Comparison of ENCODE assay signal across 8 cellular contexts in the genomic region with DNA sequence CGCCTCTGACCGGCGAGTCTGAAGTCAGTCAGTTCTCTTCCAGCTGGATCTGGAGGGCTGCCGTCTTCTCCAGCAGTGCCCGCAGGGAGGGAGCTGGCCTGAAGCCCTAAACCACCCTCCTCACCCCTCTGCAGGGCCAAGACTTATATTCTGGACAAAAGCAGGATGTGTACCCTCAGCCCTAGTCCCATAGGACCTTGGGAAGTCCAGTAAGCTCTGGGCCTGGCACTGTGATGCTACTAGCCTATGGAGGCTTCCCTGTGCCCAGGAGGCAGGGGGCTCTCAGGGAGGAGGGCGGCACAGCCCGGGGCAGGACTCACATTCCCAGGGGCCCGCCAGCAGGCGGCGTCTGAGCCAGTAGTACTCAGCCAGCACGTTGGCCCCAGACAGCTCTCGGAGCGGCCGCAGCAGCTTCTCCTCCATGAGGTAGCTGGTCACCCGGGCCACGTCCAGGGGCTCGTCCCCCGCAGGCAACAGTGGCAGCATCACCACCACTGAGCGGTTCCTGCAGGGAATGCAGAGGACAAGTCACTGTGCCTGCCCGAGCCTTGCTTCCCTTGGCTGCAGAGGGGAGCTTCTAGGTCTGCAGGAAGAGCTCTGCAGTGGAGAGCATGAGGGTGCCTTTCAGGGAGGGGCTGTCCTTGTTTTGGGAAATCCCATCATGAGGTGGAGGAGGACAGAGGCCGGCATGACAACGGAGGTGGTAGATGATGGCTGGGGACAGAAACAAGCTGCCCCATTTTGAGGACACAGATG. TPM values are rescaled to one million over a fixed set of nuclear protein-coding genes. Genes with fewer than 3 reads are reported as not detected.
A peak's percentile ranks its signal among the peaks of the same experiment; 100 is the strongest.
DNase-seq lines count a peak whose midpoint lies in the region; ATAC-seq and TF ChIP-seq lines count a peak whose summit lies in the region.

No MANE protein-coding gene starts in this region.

- no peak overlapping the region for H3K27ac ChIP-seq in CD4-positive, alpha-beta T cell (ENCODE audit: low read depth, low read length)

- POLR2A ChIA-PET in BJ (lab: Charles Lee): no interaction called here
- POLR2A ChIA-PET in CD4-positive, alpha-beta T cell (lab: Charles Lee): no interaction called here

- CTCF ChIA-PET in BJ (lab: Yijun Ruan, JAX): interaction anchor here (0.9 to 4.2 kb wide), 13 partner anchors 8 to 423 kb away, joined by 3 to 21 read pairs (median 6); partner anchors contain the start of gene SOCS1
- CTCF ChIA-PET in CD4-positive, alpha-beta T cell (lab: Charles Lee): no interaction called here

- no peaks in the 10 kb centered on the region for H3K9me3 Mint-ChIP-seq in dendritic cell treated with granulocyte-macrophage colony-stimulating factor and Interleukin-4, amounts not matched to agents 40 ng/mL and 50 ng/mL, for 4 days
- H3K9me3 Mint-ChIP-seq in mesothelial cell of epicardium: no peaks in the 10 kb centered on the region
- H3K9me3 Mint-ChIP-seq in CD4-positive, alpha-beta T cell: no peaks in the 10 kb centered on the region

- no peak for ATAC-seq in GM21526 (IDR thresholded peaks at IDR 0.05; ENCODE audit: low FRiP score, unreplicated experiment)
- no peak for ATAC-seq in CD4-positive, alpha-beta T cell (ENCODE audit: poor library complexity)
- no peak for ATAC-seq in GM21528 (IDR thresholded peaks at IDR 0.05; ENCODE audit: low FRiP score, unreplicated experiment)

- peaks cover 33% of the 10 kb centered on the region for H3K36me3 Mint-ChIP-seq in dendritic cell treated with granulocyte-macrophage colony-stimulating factor and Interleukin-4, amounts not matched to agents 40 ng/mL and 50 ng/mL, for 4 days (ENCODE audit: low read depth)
- H3K36me3 Mint-ChIP-seq in mesothelial cell of epicardium: peaks cover 4% of the 10 kb centered on the region
- H3K36me3 Mint-ChIP-seq in CD4-positive, alpha-beta T cell (ENCODE audit: low read depth): no peaks in the 10 kb centered on the region

- no peaks in the 10 kb centered on the region for H3K27me3 ChIP-seq in BJ (ENCODE audit: control insufficient read depth, insufficient read depth, low read length)
- H3K27me3 ChIP-seq in CD4-positive, alpha-beta T cell (ENCODE audit: control insufficient read depth, insufficient read depth, low read length): no peaks in the 10 kb centered on the region

- H3K36me3 ChIP-seq in BJ (ENCODE audit: control insufficient read depth, insufficient read depth, low read length): no peaks in the 10 kb centered on the region

- H3K9me3 ChIP-seq in CD4-positive, alpha-beta T cell (ENCODE audit: control insufficient read depth, low read length): no peaks in the 10 kb centered on the region

- peak; percentile 64 for TF ChIP-seq CTCF in BJ (IDR thresholded peaks at IDR 0.05; ENCODE audit: insufficient read depth, low read depth, low read length)
- peak; percentile 62 for TF ChIP-seq CTCF in mesothelial cell of epicardium (IDR thresholded peaks at IDR 0.05; ENCODE audit: unreplicated experiment)
- TF ChIP-seq CTCF in CD4-positive, alpha-beta T cell (IDR thresholded peaks at IDR 0.05): no peak

- intact Hi-C loops in dendritic cell treated with granulocyte-macrophage colony-stimulating factor and Interleukin-4, amounts not matched to agents 40 ng/mL and 50 ng/mL, for 4 days (cut with micrococcal nuclease): no loop called here
- intact Hi-C loops in CD4-positive, alpha-beta T cell (cut with DNase I, micrococcal nuclease): no loop called here

- no peak overlapping the region for H3K4me3 Mint-ChIP-seq in dendritic cell treated with granulocyte-macrophage colony-stimulating factor and Interleukin-4, amounts not matched to agents 40 ng/mL and 50 ng/mL, for 4 days
- H3K4me3 Mint-ChIP-seq in mesothelial cell of epicardium: no peak overlapping the region
- no peak overlapping the region for H3K4me3 Mint-ChIP-seq in CD4-positive, alpha-beta T cell

- no peak overlapping the region for H3K4me3 ChIP-seq in BJ (ENCODE audit: low read depth, low read length)

- peaks cover 76% of the 10 kb centered on the region for H3K27me3 Mint-ChIP-seq in dendritic cell treated with granulocyte-macrophage colony-stimulating factor and Interleukin-4, amounts not matched to agents 40 ng/mL and 50 ng/mL, for 4 days
- peaks cover 5% of the 10 kb centered on the region for H3K27me3 Mint-ChIP-seq in mesothelial cell of epicardium (ENCODE audit: low read depth)
- no peaks in the 10 kb centered on the region for H3K27me3 Mint-ChIP-seq in CD4-positive, alpha-beta T cell

- peak overlapping the region; percentile 6 for H3K27ac Mint-ChIP-seq in dendritic cell treated with granulocyte-macrophage colony-stimulating factor and Interleukin-4, amounts not matched to agents 40 ng/mL and 50 ng/mL, for 4 days
- no peak overlapping the region for H3K27ac Mint-ChIP-seq in mesothelial cell of epicardium
- no peak overlapping the region for H3K27ac Mint-ChIP-seq in CD4-positive, alpha-beta T cell

- peaks cover 23% of the 10 kb centered on the region for H3K4me1 Mint-ChIP-seq in dendritic cell treated with granulocyte-macrophage colony-stimulating factor and Interleukin-4, amounts not matched to agents 40 ng/mL and 50 ng/mL, for 4 days (ENCODE audit: low read depth)
- peaks cover 18% of the 10 kb centered on the region for H3K4me1 Mint-ChIP-seq in mesothelial cell of epicardium
- no peaks in the 10 kb centered on the region for H3K4me1 Mint-ChIP-seq in CD4-positive, alpha-beta T cell (ENCODE audit: low read depth)

- DNase-seq in BJ (ENCODE audit: low read depth) (no peak), HuH-7 (ENCODE audit: low spot score) (peak; percentile 87), mesothelial cell of epicardium (ENCODE audit: low spot score in 2 of 2, unreplicated experiment in 2 of 2) (peak in 1 of 2 experiments; percentile 69), DMS79 (lab: John Stamatoyannopoulos, UW) (no peak)
- DNase-seq in CD4-positive, alpha-beta T cell: no peak

RNA-seq across cellular contexts. Expression of gene RMI2, which starts 41.7 kb away (rescaled TPM):
- 1.7 and 3.2 TPM in 2 replicates for polyA plus RNA-seq in BJ (2011; rRNA removed)
- 1.2 TPM in 2 replicates for polyA minus RNA-seq in BJ (2011; rRNA and poly(A)+ RNA removed)
- 18.6 to 22.4 TPM (median 19.1 TPM) in 3 replicates for total RNA-seq in mesothelial cell of epicardium
- 1 to 10 TPM; 1.3 to 1.5 TPM for total RNA-seq in CD4-positive, alpha-beta T cell
